In the genomic region with DNA sequence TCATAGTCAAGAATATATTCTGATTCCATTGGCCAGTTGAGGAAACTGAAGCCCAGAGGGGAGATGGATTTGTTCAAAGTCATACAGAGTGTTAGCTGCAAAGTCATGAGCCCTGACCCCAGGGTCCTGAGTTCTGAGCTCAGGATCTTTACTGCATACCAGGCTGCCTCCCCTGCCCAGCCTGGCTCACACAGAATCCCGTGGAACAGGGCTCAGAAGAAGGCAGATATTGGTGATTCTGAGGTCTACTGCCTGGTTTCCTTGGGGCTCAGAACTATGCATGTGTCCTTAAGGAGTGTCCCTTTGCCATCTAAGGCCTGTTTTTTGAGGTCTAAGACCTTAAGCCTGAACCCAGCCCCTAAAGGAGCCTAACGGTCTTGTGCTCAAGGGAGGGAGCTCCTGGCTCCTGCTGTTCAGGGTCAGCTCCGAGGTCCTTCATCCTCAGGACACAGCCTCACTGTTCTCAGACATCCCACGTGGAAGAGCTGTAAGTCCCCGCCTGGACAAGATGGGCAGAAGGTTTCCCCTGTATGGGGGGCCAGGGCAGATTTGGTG, we compare ENCODE assay signal across 26 cellular contexts.
DNase-seq lines count a peak whose midpoint lies in the region; ATAC-seq and TF ChIP-seq lines count a peak whose summit lies in the region.
"Had no signal": no experiment of that assay in that cellular context is flagged by ENCODE, and none has a peak within 500 bp of the region (broad histone marks: within the 10 kb centered on the region; RNA-seq: fewer than 3 reads in every experiment).

No MANE protein-coding gene starts in this region.

- intact Hi-C loops in CD14-positive monocyte (cut with micrococcal nuclease): loop anchor here in 1 of 2 donors (10.0 kb wide), 1 partner anchor 132 kb away; a partner anchor contains a TSS
- intact Hi-C loops in HCT116 (cut with micrococcal nuclease): no loop called here

- H3K36me3 ChIP-seq in HCT116 (ENCODE audit: control insufficient read depth in 1 of 2, insufficient read depth in 2 of 2, low read length in 2 of 2) (0 out of 4 replicates have a peak, but pooled peaks cover 0 to 2% of the 10 kb centered on the region in 2 experiments), hepatocyte (replicated peaks; ENCODE audit: insufficient read depth, low read depth) (no peaks in the 10 kb centered on the region)
- H3K36me3 ChIP-seq: BLaER1 treated with 17β-estradiol and CSF1 and Interleukin-3, amounts not matched to agents 10 nM and 100 nM; Peyer's patch had no signal

- H3K9ac ChIP-seq in HCT116 (ENCODE audit: low read length): no peak overlapping the region
- H3K9ac ChIP-seq: BLaER1 treated with 17β-estradiol and CSF1 and Interleukin-3, amounts not matched to agents 10 nM and 100 nM had no signal

- 96% methylated on average over 5 of the region's 5 CpGs for WGBS in hepatocyte (ENCODE audit: low lambda C conversion rate, missing lambda C conversion rate)

- POLR2A ChIA-PET in HCT116 (lab: Charles Lee) (no interaction called here), T-cell (lab: Charles Lee) (no interaction called here)

- H3K27me3 ChIP-seq in HCT116 (ENCODE audit: insufficient read depth, low read length) (no peaks in the 10 kb centered on the region), hepatocyte (no peaks in the 10 kb centered on the region)
- H3K27me3 ChIP-seq: Peyer's patch had no signal

- peak overlapping the region; percentile 15; the same call in 1 of the 2 replicates for H3K4me2 ChIP-seq in HCT116 (ENCODE audit: low read length)
- H3K4me2 ChIP-seq in hepatocyte: no peak overlapping the region
- H3K4me2 ChIP-seq: A549; BLaER1 treated with 17β-estradiol and CSF1 and Interleukin-3, amounts not matched to agents 10 nM and 100 nM had no signal

- peak overlapping the region in 5 of 7 donors; percentile 10 to 85 (median 85) for H3K27ac Mint-ChIP-seq in CD14-positive monocyte
- no peak overlapping the region for H3K27ac Mint-ChIP-seq in T-cell
- H3K27ac Mint-ChIP-seq: CD4-positive, alpha-beta memory T cell had no signal

- no peaks in the 10 kb centered on the region for H4K20me1 ChIP-seq in HCT116 (ENCODE audit: insufficient read depth)
- no peaks in the 10 kb centered on the region for H4K20me1 ChIP-seq in hepatocyte (ENCODE audit: insufficient read depth, poor library complexity, severe bottlenecking)

- no peaks in the 10 kb centered on the region for H3K9me3 ChIP-seq in HCT116 (ENCODE audit: control insufficient read depth in 1 of 2, insufficient read depth in 1 of 2, low read depth in 1 of 2, low read length in 2 of 2)
- H3K9me3 ChIP-seq in hepatocyte (ENCODE audit: low read depth): no peaks in the 10 kb centered on the region
- H3K9me3 ChIP-seq: A549, Peyer's patch had no signal

- H3K36me3 Mint-ChIP-seq in CD14-positive monocyte (peaks cover 0 to 2% of the 10 kb centered on the region in 2 donors), T-cell (no peaks in the 10 kb centered on the region)
- H3K36me3 Mint-ChIP-seq: CD4-positive, alpha-beta memory T cell had no signal

- H3K9me3 Mint-ChIP-seq in CD14-positive monocyte (peaks cover 0 to 12% (median 10%) of the 10 kb centered on the region in 7 donors), T-cell (no peaks in the 10 kb centered on the region)
- H3K9me3 Mint-ChIP-seq: CD4-positive, alpha-beta memory T cell had no signal

- H3K4me1 Mint-ChIP-seq in CD14-positive monocyte (peaks cover 57% of the 10 kb centered on the region), T-cell (peaks cover 0 to 4% (median 3%) of the 10 kb centered on the region in 3 donors)
- H3K4me1 Mint-ChIP-seq: CD4-positive, alpha-beta memory T cell had no signal

- TF ChIP-seq RAD21 in HCT116 (IDR thresholded peaks at IDR 0.05; ENCODE audit: low read depth): no peak

- no peaks in the 10 kb centered on the region for H3K9me2 ChIP-seq in HCT116 (ENCODE audit: insufficient read depth)
- no peaks in the 10 kb centered on the region for H3K9me2 ChIP-seq in hepatocyte (replicated peaks; ENCODE audit: insufficient read depth)

- H3K4me3 Mint-ChIP-seq in CD14-positive monocyte: no peak overlapping the region
- H3K4me3 Mint-ChIP-seq in T-cell: no peak overlapping the region
- H3K4me3 Mint-ChIP-seq: CD4-positive, alpha-beta memory T cell had no signal

- CTCF ChIA-PET in HCT116 (lab: Charles Lee) (no interaction called here), T-cell (lab: Charles Lee) (no interaction called here)

- ATAC-seq in HCT116 (no peak), T-cell (replicated peaks in 1 of 4) (no peak)
- ATAC-seq: A549 had no signal

- no peaks in the 10 kb centered on the region for H3K27me3 Mint-ChIP-seq in CD14-positive monocyte (ENCODE audit: low read depth in 3 of 3)
- peaks cover 5% of the 10 kb centered on the region in 2 donors for H3K27me3 Mint-ChIP-seq in T-cell

- H3K79me2 ChIP-seq in HCT116 (ENCODE audit: insufficient read depth, low read length) (no peaks in the 10 kb centered on the region), hepatocyte (no peaks in the 10 kb centered on the region)

- DNase-seq in CD14-positive monocyte (ENCODE audit: low spot score) (no peak), HCT116 (ENCODE audit: low read depth, low spot score) (no peak), cerebellar cortex (ENCODE audit: low spot score) (peak; percentile 85), mesenteric fat pad (ENCODE audit: low spot score) (peak; percentile 49), OCI-M1 (lab: John Stamatoyannopoulos, UW) (no peak), 8988T (no peak), hepatocyte (ENCODE audit: low spot score) (no peak), T-cell (no peak)
- DNase-seq: AML-193; CD4-positive, alpha-beta memory T cell; COR-L47; DMS53; GDM1; Kasumi-1; MV-4-11; NCI-H1105; NCI-H1436 treated with DMSO at 0.1 percent for 48 hours; NCI-H2029; NCI-H446 treated with DMSO at 0.1 percent for 48 hours; NCI-H526 treated with DMSO at 0.1 percent for 48 hours; SIG-M5; SW 1271 had no signal

- H3K4me1 ChIP-seq in HCT116 (ENCODE audit: control insufficient read depth in 1 of 2, insufficient read depth in 2 of 2, low read length in 2 of 2): peaks cover 21 to 43% of the 10 kb centered on the region in 2 experiments
- H3K4me1 ChIP-seq in hepatocyte (ENCODE audit: insufficient read depth): peaks cover 21% of the 10 kb centered on the region

- BruUV-seq in HCT116 (replicated peaks; lab: Mats Ljungman, UMichigan): no TSS peak

- no peak overlapping the region for H2AFZ ChIP-seq in HCT116 (ENCODE audit: low read depth, low read length, poor library complexity, severe bottlenecking)
- no peak overlapping the region for H2AFZ ChIP-seq in hepatocyte

- H3K27ac ChIP-seq in HCT116 (ENCODE audit: low read depth, low read length) (no peak overlapping the region), hepatocyte (no peak overlapping the region)
- H3K27ac ChIP-seq: A549; BLaER1 treated with 17β-estradiol and CSF1 and Interleukin-3, amounts not matched to agents 10 nM and 100 nM; Peyer's patch; SK-N-MC had no signal

- RAD21 ChIA-PET in HCT116 (lab: Charles Lee; ENCODE audit: low non-redundant PET in 1 of 2, low total read pairs in 2 of 2, uncharacterized antibody in 2 of 2, unreplicated experiment in 2 of 2): no interaction called here

- H3K4me3 ChIP-seq in HCT116 (replicated peaks in 1 of 2; ENCODE audit: low read depth in 1 of 2, low read length in 2 of 2) (no peak overlapping the region), hepatocyte (no peak overlapping the region)
- H3K4me3 ChIP-seq: A549; BLaER1 treated with 17β-estradiol and CSF1 and Interleukin-3, amounts not matched to agents 10 nM and 100 nM; Peyer's patch; SK-N-MC had no signal

- TF ChIP-seq POLR2A in HCT116 (IDR thresholded peaks at IDR 0.05; ENCODE audit: borderline replicate concordance, extremely low read depth, insufficient read depth, insufficient read length): no peak

- TF ChIP-seq CTCF in CD14-positive monocyte (IDR thresholded peaks at IDR 0.05) (no peak), HCT116 (IDR thresholded peaks at IDR 0.05 in 2 of 3, conservative IDR thresholded peaks at IDR 0.05 in 1 of 3; ENCODE audit: borderline replicate concordance in 1 of 3, insufficient read depth in 1 of 3, low read depth in 2 of 3, low read length in 2 of 3) (no peak), hepatocyte (IDR thresholded peaks at IDR 0.05; ENCODE audit: poor library complexity) (no peak)

TF ChIP-seq in HCT116, 20 proteins besides CTCF, POLR2A, EP300 and RAD21 (continues in another document):
- TF ChIP-seq EZH2phosphoT487 (IDR thresholded peaks at IDR 0.05; ENCODE audit: borderline replicate concordance) (no peak), EZH2 (IDR thresholded peaks at IDR 0.05) (no peak), EGR1 (IDR thresholded peaks at IDR 0.05; ENCODE audit: low read depth) (no peak), POLR2AphosphoS5 (IDR thresholded peaks at IDR 0.05; ENCODE audit: low read depth, low read length) (no peak), SP1 (IDR thresholded peaks at IDR 0.05; ENCODE audit: low read depth) (no peak), YY1 (IDR thresholded peaks at IDR 0.05; ENCODE audit: extremely low read depth, insufficient replicate concordance, low read depth, low read length) (no peak), JUND (IDR thresholded peaks at IDR 0.05) (no peak), CEBPB (IDR thresholded peaks at IDR 0.05; ENCODE audit: low read depth) (no peak), ZNF274 (IDR thresholded peaks at IDR 0.05; ENCODE audit: low read depth, low read length) (no peak), ZFX (IDR thresholded peaks at IDR 0.05) (no peak)
- TF ChIP-seq, protein P1, sequence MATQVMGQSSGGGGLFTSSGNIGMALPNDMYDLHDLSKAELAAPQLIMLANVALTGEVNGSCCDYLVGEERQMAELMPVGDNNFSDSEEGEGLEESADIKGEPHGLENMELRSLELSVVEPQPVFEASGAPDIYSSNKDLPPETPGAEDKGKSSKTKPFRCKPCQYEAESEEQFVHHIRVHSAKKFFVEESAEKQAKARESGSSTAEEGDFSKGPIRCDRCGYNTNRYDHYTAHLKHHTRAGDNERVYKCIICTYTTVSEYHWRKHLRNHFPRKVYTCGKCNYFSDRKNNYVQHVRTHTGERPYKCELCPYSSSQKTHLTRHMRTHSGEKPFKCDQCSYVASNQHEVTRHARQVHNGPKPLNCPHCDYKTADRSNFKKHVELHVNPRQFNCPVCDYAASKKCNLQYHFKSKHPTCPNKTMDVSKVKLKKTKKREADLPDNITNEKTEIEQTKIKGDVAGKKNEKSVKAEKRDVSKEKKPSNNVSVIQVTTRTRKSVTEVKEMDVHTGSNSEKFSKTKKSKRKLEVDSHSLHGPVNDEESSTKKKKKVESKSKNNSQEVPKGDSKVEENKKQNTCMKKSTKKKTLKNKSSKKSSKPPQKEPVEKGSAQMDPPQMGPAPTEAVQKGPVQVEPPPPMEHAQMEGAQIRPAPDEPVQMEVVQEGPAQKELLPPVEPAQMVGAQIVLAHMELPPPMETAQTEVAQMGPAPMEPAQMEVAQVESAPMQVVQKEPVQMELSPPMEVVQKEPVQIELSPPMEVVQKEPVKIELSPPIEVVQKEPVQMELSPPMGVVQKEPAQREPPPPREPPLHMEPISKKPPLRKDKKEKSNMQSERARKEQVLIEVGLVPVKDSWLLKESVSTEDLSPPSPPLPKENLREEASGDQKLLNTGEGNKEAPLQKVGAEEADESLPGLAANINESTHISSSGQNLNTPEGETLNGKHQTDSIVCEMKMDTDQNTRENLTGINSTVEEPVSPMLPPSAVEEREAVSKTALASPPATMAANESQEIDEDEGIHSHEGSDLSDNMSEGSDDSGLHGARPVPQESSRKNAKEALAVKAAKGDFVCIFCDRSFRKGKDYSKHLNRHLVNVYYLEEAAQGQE (IDR thresholded peaks at IDR 0.05; ENCODE audit: low read depth): no peak

Comparison
In these comparisons a context has a peak if more than half of its experiments do, and no peak if none do; other contexts are left out.
1. DNase-seq: peak in cerebellar cortex (single experiment) and mesenteric fat pad (single experiment); none in CD14-positive monocyte (single experiment), HCT116 (single experiment), OCI-M1 (single experiment), 8988T (single experiment), hepatocyte (single experiment) and T-cell (0 of 34).
2. H3K27ac Mint-ChIP-seq: peak in CD14-positive monocyte (5 of 7); none in T-cell (0 of 2).